ENCODE assay signal across 8 cellular contexts in the genomic region with DNA sequence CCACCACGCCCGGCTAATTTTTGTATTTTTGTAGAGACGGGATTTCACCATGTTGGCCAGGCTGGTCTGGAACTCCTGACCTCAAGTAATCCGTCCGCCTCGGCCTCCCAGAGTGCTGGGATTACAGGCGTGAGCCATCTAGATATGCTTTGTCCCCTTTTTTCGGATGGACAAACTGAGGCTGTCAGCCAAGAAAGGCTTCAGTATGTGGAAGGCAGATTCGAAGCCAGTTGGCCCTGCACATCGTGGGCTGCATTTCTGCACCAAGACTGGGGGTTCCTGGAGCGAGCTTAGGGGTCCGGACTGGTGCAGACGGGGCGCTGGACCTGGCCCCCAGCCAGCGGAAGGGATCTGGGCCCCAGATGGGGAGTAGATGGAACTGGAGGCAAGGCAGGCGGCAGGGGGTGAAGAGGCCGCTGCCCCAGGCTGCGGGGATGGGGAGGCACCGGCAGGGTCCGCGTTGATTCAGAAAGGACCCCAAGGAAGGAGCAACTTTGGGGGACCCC. TPM values are rescaled to one million over a fixed set of nuclear protein-coding genes. Genes with fewer than 3 reads are reported as not detected.
A peak's percentile ranks its signal among the peaks of the same experiment; 100 is the strongest.
DNase-seq lines count a peak whose midpoint lies in the region; ATAC-seq and TF ChIP-seq lines count a peak whose summit lies in the region.

No MANE protein-coding gene starts in this region.

- peak; percentile 5 for ATAC-seq in activated CD8-positive, alpha-beta memory T cell treated with anti-CD3 and anti-CD28 coated beads, Interleukin-2, amount 10 ng/mL, durations not matched to agents 7 days and 5 days
- ATAC-seq in activated B cell treated with CpG ODN at 0.5 μM for 24 hours (ENCODE audit: low read depth), result no peak
- no peak for ATAC-seq in HG02588 (IDR thresholded peaks at IDR 0.05; ENCODE audit: unreplicated experiment)

- CTCF ChIA-PET in activated CD8-positive, alpha-beta memory T cell treated with anti-CD3 and anti-CD28 coated beads, Interleukin-2, amount 10 ng/mL, durations not matched to agents 7 days and 5 days (lab: Charles Lee), result interaction anchor here (2.3 to 5.1 kb wide), 5 partner anchors 11 to 38 kb away, joined by 6 to 161 read pairs (median 29); a partner anchor contains a TSS
- CTCF ChIA-PET in activated B cell treated with CpG ODN at 0.5 μM for 24 hours (lab: Charles Lee), result interaction anchor here (0.6 to 3.8 kb wide), 6 partner anchors 11 to 283 kb away, joined by 3 to 60 read pairs (median 10); a partner anchor contains a TSS

- peak overlapping the region; percentile 91 for H3K4me3 Mint-ChIP-seq in activated CD8-positive, alpha-beta memory T cell treated with anti-CD3 and anti-CD28 coated beads, Interleukin-2, amount 10 ng/mL, durations not matched to agents 7 days and 5 days
- H3K4me3 Mint-ChIP-seq in activated B cell treated with CpG ODN at 0.5 μM for 24 hours, result peak overlapping the region; percentile 95

- H3K9ac ChIP-seq in iPS-18a (ENCODE audit: low read length), result no peak overlapping the region

- peaks cover 16% of the 10 kb centered on the region for H3K4me1 ChIP-seq in iPS-18a (ENCODE audit: control insufficient read depth, low read depth, low read length)

- peak overlapping the region; percentile 82 for H3K4me3 ChIP-seq in iPS-18a (ENCODE audit: low read length)

- H3K27ac ChIP-seq in iPS-18a (ENCODE audit: low read length) (no peak overlapping the region), temporal lobe (ENCODE audit: low read depth, low read length) (peak overlapping the region; percentile 98)

- H3K9me3 ChIP-seq in iPS-18a (ENCODE audit: control insufficient read depth, low read depth, low read length), result no peaks in the 10 kb centered on the region

- H3K4me1 Mint-ChIP-seq in activated CD8-positive, alpha-beta memory T cell treated with anti-CD3 and anti-CD28 coated beads, Interleukin-2, amount 10 ng/mL, durations not matched to agents 7 days and 5 days, result peaks cover 68% of the 10 kb centered on the region
- peaks cover 63% of the 10 kb centered on the region for H3K4me1 Mint-ChIP-seq in activated B cell treated with CpG ODN at 0.5 μM for 24 hours

- H3K36me3 Mint-ChIP-seq in activated CD8-positive, alpha-beta memory T cell treated with anti-CD3 and anti-CD28 coated beads, Interleukin-2, amount 10 ng/mL, durations not matched to agents 7 days and 5 days, result peaks cover 12% of the 10 kb centered on the region
- H3K36me3 Mint-ChIP-seq in activated B cell treated with CpG ODN at 0.5 μM for 24 hours (ENCODE audit: low read depth), result peaks cover 2% of the 10 kb centered on the region

- TF ChIP-seq CTCF in activated B cell treated with CpG ODN at 0.5 μM for 24 hours (IDR thresholded peaks at IDR 0.05), result no peak

- POLR2A ChIA-PET in activated B cell treated with CpG ODN at 0.5 μM for 24 hours (lab: Charles Lee), result interaction anchor here (0.6 to 9.5 kb wide), 10 partner anchors 12 to 764 kb away, joined by 3 to 926 read pairs (median 34); a partner anchor contains a TSS

- peak overlapping the region; percentile 98 for H3K27ac Mint-ChIP-seq in activated CD8-positive, alpha-beta memory T cell treated with anti-CD3 and anti-CD28 coated beads, Interleukin-2, amount 10 ng/mL, durations not matched to agents 7 days and 5 days
- H3K27ac Mint-ChIP-seq in activated B cell treated with CpG ODN at 0.5 μM for 24 hours, result peak overlapping the region; percentile 96

- H3K27me3 ChIP-seq in iPS-18a (ENCODE audit: control insufficient read depth, insufficient read depth, low read length), result peaks cover 9% of the 10 kb centered on the region

- H3K27me3 Mint-ChIP-seq in activated CD8-positive, alpha-beta memory T cell treated with anti-CD3 and anti-CD28 coated beads, Interleukin-2, amount 10 ng/mL, durations not matched to agents 7 days and 5 days, result no peaks in the 10 kb centered on the region
- H3K27me3 Mint-ChIP-seq in activated B cell treated with CpG ODN at 0.5 μM for 24 hours, result no peaks in the 10 kb centered on the region

- H3K36me3 ChIP-seq in iPS-18a (ENCODE audit: control insufficient read depth, low read depth, low read length), result no peaks in the 10 kb centered on the region

- intact Hi-C loops in activated B cell treated with CpG ODN at 0.5 μM for 24 hours (cut with micrococcal nuclease), result no loop called here

- DNase-seq in activated CD8-positive, alpha-beta memory T cell treated with anti-CD3 and anti-CD28 coated beads, Interleukin-2, amount 10 ng/mL, durations not matched to agents 7 days and 5 days, result peak; percentile 68
- no peak for DNase-seq in activated CD8-positive, alpha-beta memory T cell treated with anti-CD3 and anti-CD28 coated beads, Interleukin-2, amount 50 U/mL, for 48 hours
- no peak for DNase-seq in activated B cell treated with CpG ODN at 0.5 μM for 24 hours
- no peak for DNase-seq in occipital lobe (lab: John Stamatoyannopoulos, UW)
- DNase-seq in NCI-H1694 (lab: John Stamatoyannopoulos, UW), result no peak

- H3K9me3 Mint-ChIP-seq in activated CD8-positive, alpha-beta memory T cell treated with anti-CD3 and anti-CD28 coated beads, Interleukin-2, amount 10 ng/mL, durations not matched to agents 7 days and 5 days (ENCODE audit: low read depth), result no peaks in the 10 kb centered on the region
- no peaks in the 10 kb centered on the region for H3K9me3 Mint-ChIP-seq in activated B cell treated with CpG ODN at 0.5 μM for 24 hours

RNA-seq across cellular contexts. Expression of a gene that starts 9.7 kb away (rescaled TPM):
- 100 to 1,000 TPM; 498 to 501 TPM for total RNA-seq in activated CD8-positive, alpha-beta memory T cell treated with anti-CD3 and anti-CD28 coated beads, Interleukin-2, amount 10 ng/mL, durations not matched to agents 7 days and 5 days
- total RNA-seq in activated B cell treated with CpG ODN at 0.5 μM for 24 hours, result 206 and 225 TPM in 2 replicates
- total RNA-seq in temporal lobe, result 46.0 TPM
- 70.7 TPM for total RNA-seq in occipital lobe

RNA-seq across cellular contexts. Expression of a gene that starts 16.8 kb away (rescaled TPM):
- 1 to 10 TPM; 2.2 to 3.1 TPM for total RNA-seq in activated CD8-positive, alpha-beta memory T cell treated with anti-CD3 and anti-CD28 coated beads, Interleukin-2, amount 10 ng/mL, durations not matched to agents 7 days and 5 days
- 15.6 and 17.8 TPM in 2 replicates for total RNA-seq in activated B cell treated with CpG ODN at 0.5 μM for 24 hours
- total RNA-seq in temporal lobe, result 0.49 TPM
- 0.47 TPM for total RNA-seq in occipital lobe

RNA-seq across cellular contexts. Expression of a gene that starts 31.8 kb away (rescaled TPM):
- 100 to 1,000 TPM; 209 to 236 TPM for total RNA-seq in activated CD8-positive, alpha-beta memory T cell treated with anti-CD3 and anti-CD28 coated beads, Interleukin-2, amount 10 ng/mL, durations not matched to agents 7 days and 5 days
- 59.2 and 70.3 TPM in 2 replicates for total RNA-seq in activated B cell treated with CpG ODN at 0.5 μM for 24 hours
- total RNA-seq in temporal lobe, result 58.0 TPM
- 72.2 TPM for total RNA-seq in occipital lobe

RNA-seq across cellular contexts. Expression of a gene that starts 49.3 kb away (rescaled TPM):
- total RNA-seq in activated CD8-positive, alpha-beta memory T cell treated with anti-CD3 and anti-CD28 coated beads, Interleukin-2, amount 10 ng/mL, durations not matched to agents 7 days and 5 days, result 10 to 100 TPM; 35.5 to 44.7 TPM
- total RNA-seq in activated B cell treated with CpG ODN at 0.5 μM for 24 hours (5.6 and 6.9 TPM in 2 replicates), temporal lobe (15.5 TPM), occipital lobe (14.2 TPM)
